Comparison of ENCODE assay signal across 1 cellular context in the genomic region with DNA sequence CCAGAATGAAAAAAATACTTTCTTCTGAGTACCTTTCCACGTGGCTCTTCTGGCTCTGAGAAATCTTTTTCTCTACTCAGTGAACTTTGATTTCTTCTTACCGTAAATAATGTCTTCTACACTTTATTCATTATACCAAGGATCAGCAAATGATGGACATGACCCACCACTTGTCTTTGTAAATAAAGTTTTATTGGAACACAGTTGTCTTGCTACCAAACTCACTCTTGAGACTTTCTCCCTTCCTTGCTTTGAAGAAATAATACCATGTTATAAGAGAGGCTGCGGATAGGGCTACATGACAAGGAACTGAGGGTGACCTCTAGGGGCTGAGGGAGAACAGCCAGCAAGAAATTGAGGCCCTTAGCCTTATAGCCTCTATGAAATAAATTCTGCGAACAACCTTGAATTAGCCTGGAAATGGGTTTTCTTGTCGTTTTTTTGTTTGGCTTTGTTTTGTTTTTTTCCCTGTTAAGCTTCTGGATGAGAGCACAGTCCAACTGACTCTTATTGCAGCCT.
A peak's percentile ranks its signal among the peaks of the same experiment; 100 is the strongest.
TF ChIP-seq lines count a peak whose summit lies in the region.

No MANE protein-coding gene starts in this region.

TF ChIP-seq in GM12878, 131 proteins besides CTCF, POLR2A, EP300 and RAD21:
- TF ChIP-seq, protein P1, sequence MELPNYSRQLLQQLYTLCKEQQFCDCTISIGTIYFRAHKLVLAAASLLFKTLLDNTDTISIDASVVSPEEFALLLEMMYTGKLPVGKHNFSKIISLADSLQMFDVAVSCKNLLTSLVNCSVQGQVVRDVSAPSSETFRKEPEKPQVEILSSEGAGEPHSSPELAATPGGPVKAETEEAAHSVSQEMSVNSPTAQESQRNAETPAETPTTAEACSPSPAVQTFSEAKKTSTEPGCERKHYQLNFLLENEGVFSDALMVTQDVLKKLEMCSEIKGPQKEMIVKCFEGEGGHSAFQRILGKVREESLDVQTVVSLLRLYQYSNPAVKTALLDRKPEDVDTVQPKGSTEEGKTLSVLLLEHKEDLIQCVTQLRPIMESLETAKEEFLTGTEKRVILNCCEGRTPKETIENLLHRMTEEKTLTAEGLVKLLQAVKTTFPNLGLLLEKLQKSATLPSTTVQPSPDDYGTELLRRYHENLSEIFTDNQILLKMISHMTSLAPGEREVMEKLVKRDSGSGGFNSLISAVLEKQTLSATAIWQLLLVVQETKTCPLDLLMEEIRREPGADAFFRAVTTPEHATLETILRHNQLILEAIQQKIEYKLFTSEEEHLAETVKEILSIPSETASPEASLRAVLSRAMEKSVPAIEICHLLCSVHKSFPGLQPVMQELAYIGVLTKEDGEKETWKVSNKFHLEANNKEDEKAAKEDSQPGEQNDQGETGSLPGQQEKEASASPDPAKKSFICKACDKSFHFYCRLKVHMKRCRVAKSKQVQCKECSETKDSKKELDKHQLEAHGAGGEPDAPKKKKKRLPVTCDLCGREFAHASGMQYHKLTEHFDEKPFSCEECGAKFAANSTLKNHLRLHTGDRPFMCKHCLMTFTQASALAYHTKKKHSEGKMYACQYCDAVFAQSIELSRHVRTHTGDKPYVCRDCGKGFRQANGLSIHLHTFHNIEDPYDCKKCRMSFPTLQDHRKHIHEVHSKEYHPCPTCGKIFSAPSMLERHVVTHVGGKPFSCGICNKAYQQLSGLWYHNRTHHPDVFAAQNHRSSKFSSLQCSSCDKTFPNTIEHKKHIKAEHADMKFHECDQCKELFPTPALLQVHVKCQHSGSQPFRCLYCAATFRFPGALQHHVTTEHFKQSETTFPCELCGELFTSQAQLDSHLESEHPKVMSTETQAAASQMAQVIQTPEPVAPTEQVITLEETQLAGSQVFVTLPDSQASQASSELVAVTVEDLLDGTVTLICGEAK (IDR thresholded peaks at IDR 0.05; ENCODE audit: borderline replicate concordance), result peak; percentile 45
- no peak for TF ChIP-seq SRF (IDR thresholded peaks at IDR 0.05; ENCODE audit: low read depth in 2 of 2, low read length in 2 of 2)
TF ChIP-seq in GM12878: peak in this region for 1.
